Comparison of ENCODE assay signal across 28 cellular contexts in genomic region chr1:114549137-114549536, GRCh38. TPM values are rescaled to one million over a fixed set of nuclear protein-coding genes. Genes with fewer than 3 reads are reported as not detected.
DNase-seq lines count a peak whose midpoint lies in the region; ATAC-seq, FAIRE-seq and TF ChIP-seq lines count a peak whose summit lies in the region.
"Had no signal": no experiment of that assay in that cellular context is flagged by ENCODE, and none has a peak within 500 bp of the region (broad histone marks: within the 10 kb centered on the region; RNA-seq: fewer than 3 reads in every experiment).

No MANE protein-coding gene starts in this region.

- no peak for TF ChIP-seq RAD21 in K562 (CRISPR knock-in tag; conservative IDR thresholded peaks at IDR 0.05 in 1 of 2, IDR thresholded peaks at IDR 0.05 in 1 of 2)

- no TSS peak for BruUV-seq in K562 (replicated peaks; lab: Mats Ljungman, UMichigan)

- peak; percentile 1 for DNase-seq in AG10803 (ENCODE audit: low read depth)
- peak; percentile 20 for DNase-seq in NCI-H226
- DNase-seq in K562 (ENCODE audit: extremely low read depth in 1 of 4, low spot score in 3 of 4) = no peak
- peak; percentile 8 for DNase-seq in iris pigment epithelial cell (ENCODE audit: low read depth)
- DNase-seq in immature natural killer cell = no peak
- no peak for DNase-seq in GDM1 (lab: John Stamatoyannopoulos, UW)
- DNase-seq in islet precursor cell = no peak
- DNase-seq: activated CD8-positive, alpha-beta T cell treated with anti-CD3 and anti-CD28 coated beads, Interleukin-2, amount 10 ng/mL, durations not matched to agents 7 days and 5 days; activated effector memory CD4-positive, alpha-beta T cell treated with anti-CD3 and anti-CD28 coated beads, Interleukin-2, amount 50 U/mL, for 16 hours; activated T-cell treated with anti-CD3 and anti-CD28 coated beads for 4 hours; body of pancreas; cortex of kidney; DND-41; endodermal cell; glutamatergic neuron; naive thymus-derived CD4-positive, alpha-beta T cell; NCI-H1092 treated with DMSO at 0.1 percent for 48 hours; NCI-H1930; NCI-H345; NCI-H774; SHP77; stimulated activated CD4-positive, alpha-beta T cell treated with anti-CD3 and anti-CD28 coated beads, Interleukin-2, amount 100 ng/mL, for 24 hours; T-cell had no signal

- H3K9me1 ChIP-seq in K562 (ENCODE audit: control insufficient read depth, insufficient read depth, low read length) = no peaks in the 10 kb centered on the region

- CTCF ChIA-PET in K562 (lab: Yijun Ruan, JAX; ENCODE audit: low intra/inter-chr PET ratio) = no interaction called here

- H3K4me3 ChIP-seq in AG10803 (ENCODE audit: low read length) (no peak overlapping the region), K562 (no peak overlapping the region)
- H3K4me3 ChIP-seq: body of pancreas, GM12878, smooth muscle cell had no signal

- TF ChIP-seq CTCF in AG10803 (conservative IDR thresholded peaks at IDR 0.05; ENCODE audit: low read length) (no peak), K562 (IDR thresholded peaks at IDR 0.05 in 2 of 3, conservative IDR thresholded peaks at IDR 0.05 in 1 of 3; ENCODE audit: insufficient read depth in 2 of 3, low read depth in 1 of 3, low read length in 3 of 3) (no peak)

- peaks cover 0 to 3% (median 1%) of the 10 kb centered on the region in 3 donors for H3K27me3 Mint-ChIP-seq in immature natural killer cell (ENCODE audit: low read depth in 3 of 3)

- H3K4me1 Mint-ChIP-seq in immature natural killer cell = no peaks in the 10 kb centered on the region
- H3K4me1 Mint-ChIP-seq: naive thymus-derived CD4-positive, alpha-beta T cell; T-cell had no signal

- H3K79me2 ChIP-seq in K562 (ENCODE audit: control insufficient read depth, insufficient read depth, low read length) = no peaks in the 10 kb centered on the region

- H3K4me3 Mint-ChIP-seq in immature natural killer cell = no peak overlapping the region
- H3K4me3 Mint-ChIP-seq: activated CD8-positive, alpha-beta T cell treated with anti-CD3 and anti-CD28 coated beads, Interleukin-2, amount 10 ng/mL, durations not matched to agents 7 days and 5 days; endodermal cell; naive thymus-derived CD4-positive, alpha-beta T cell; T-cell had no signal

- H3K27me3 ChIP-seq in K562 (ENCODE audit: control insufficient read depth in 2 of 2, insufficient read depth in 2 of 2, low read length in 2 of 2) = no peaks in the 10 kb centered on the region
- H3K27me3 ChIP-seq: body of pancreas had no signal

- no peak for TF ChIP-seq EP300 in K562 (IDR thresholded peaks at IDR 0.05; ENCODE audit: low read length)

- WGBS in K562 (ENCODE audit: insufficient coverage, low coverage, missing lambda C conversion rate) = 13% methylated on average over 4 of the region's 4 CpGs

- POLR2A ChIA-PET in K562 (lab: Yijun Ruan, JAX) = no interaction called here

- no peaks in the 10 kb centered on the region for H3K9me3 ChIP-seq in K562 (replicated peaks; ENCODE audit: control insufficient read depth, insufficient read depth, low read depth, low read length)
- H3K9me3 ChIP-seq: body of pancreas had no signal

- no peaks in the 10 kb centered on the region for H3K9me3 Mint-ChIP-seq in immature natural killer cell
- H3K9me3 Mint-ChIP-seq: endodermal cell; naive thymus-derived CD4-positive, alpha-beta T cell; T-cell had no signal

- H4K20me1 ChIP-seq in K562 (replicated peaks; ENCODE audit: control insufficient read depth, insufficient read depth, low read length) = no peaks in the 10 kb centered on the region

- no peak for TF ChIP-seq POLR2A in K562 (conservative IDR thresholded peaks at IDR 0.05)

- FAIRE-seq in K562 (lab: Jason Lieb, UNC) = no peak
- FAIRE-seq: GM12878 had no signal

- intact Hi-C loops in K562 (cut with micrococcal nuclease) = no loop called here

- in situ Hi-C loops in K562 (cut with MboI) = no loop called here

- no peak overlapping the region for H3K27ac Mint-ChIP-seq in immature natural killer cell
- H3K27ac Mint-ChIP-seq: activated CD8-positive, alpha-beta T cell treated with anti-CD3 and anti-CD28 coated beads, Interleukin-2, amount 10 ng/mL, durations not matched to agents 7 days and 5 days; endodermal cell; naive thymus-derived CD4-positive, alpha-beta T cell; T-cell had no signal

- H3K9ac ChIP-seq in K562 (ENCODE audit: insufficient read depth in 1 of 2, low read depth in 2 of 2, low read length in 2 of 2) = no peak overlapping the region
- H3K9ac ChIP-seq: KMS-11 had no signal

- H2AFZ ChIP-seq in K562 (ENCODE audit: low read depth, low read length) = peak overlapping the region; percentile 29; the same call in 1 of the 2 replicates

- no peak overlapping the region for H3K4me2 ChIP-seq in K562 (ENCODE audit: insufficient read depth, low read length)
- H3K4me2 ChIP-seq: KMS-11, smooth muscle cell had no signal

- no peaks in the 10 kb centered on the region; the same call in 2 of the 3 replicates for H3K36me3 ChIP-seq in K562 (ENCODE audit: control insufficient read depth, insufficient read depth, low read length)

- no peaks in the 10 kb centered on the region; a peak in 1 of 5 replicates for H3K4me1 ChIP-seq in K562 (replicated peaks in 1 of 2; ENCODE audit: control insufficient read depth in 2 of 2, insufficient read depth in 2 of 2, low read length in 2 of 2)
- H3K4me1 ChIP-seq: body of pancreas had no signal

- no peak overlapping the region for H3K27ac ChIP-seq in K562 (ENCODE audit: extremely low read depth, low read depth, low read length)
- H3K27ac ChIP-seq: body of pancreas, KMS-11 had no signal

- ATAC-seq in K562 (no peak), HG03196 (IDR thresholded peaks at IDR 0.05; ENCODE audit: unreplicated experiment) (no peak)
- ATAC-seq: activated CD4-positive, CD25-positive, alpha-beta regulatory T cell treated with anti-CD3 and anti-CD28 coated beads, Interleukin-2, amount 50 U/mL, for 24 hours; activated CD8-positive, alpha-beta T cell treated with anti-CD3 and anti-CD28 coated beads, Interleukin-2, amount 10 ng/mL, durations not matched to agents 7 days and 5 days; body of pancreas; GM12878; naive thymus-derived CD4-positive, alpha-beta T cell; T-cell had no signal

- peaks cover 0 to 4% (median 0%) of the 10 kb centered on the region in 3 donors for H3K36me3 Mint-ChIP-seq in immature natural killer cell
- H3K36me3 Mint-ChIP-seq: T-cell had no signal

TF ChIP-seq in K562, 482 proteins besides CTCF, POLR2A, EP300 and RAD21 (continues in another document):
- TF ChIP-seq HLTF (IDR thresholded peaks at IDR 0.05) = no peak
- no peak for TF ChIP-seq ZNF785 (CRISPR knock-in tag; IDR thresholded peaks at IDR 0.05)
- TF ChIP-seq NELFE (IDR thresholded peaks at IDR 0.05; ENCODE audit: insufficient read depth, insufficient read length) = no peak
- no peak for TF ChIP-seq GTF2B (IDR thresholded peaks at IDR 0.05; ENCODE audit: extremely low read depth, insufficient read length)
- no peak for TF ChIP-seq ZNF165 (CRISPR knock-in tag; IDR thresholded peaks at IDR 0.05; ENCODE audit: borderline replicate concordance)
- TF ChIP-seq ZNF124 (CRISPR knock-in tag; IDR thresholded peaks at IDR 0.05) = no peak
- no peak for TF ChIP-seq ZSCAN29 (IDR thresholded peaks at IDR 0.05)

RNA-seq across cellular contexts. Expression of gene BCAS2, which starts 32.3 kb away (rescaled TPM):
- 4.0 and 12.6 TPM in 2 replicates for total RNA-seq in K562 (2011; cell fraction: chromatin; rRNA removed; ENCODE audit: low replicate concordance)
- total RNA-seq in K562 (2011; cell fraction: nucleolus; rRNA removed) = 4.9 and 5.5 TPM in 2 replicates
- total RNA-seq in K562 (2011; cell fraction: nucleoplasm; rRNA removed) = 5.8 and 7.0 TPM in 2 replicates
- total RNA-seq in K562 (2014; rRNA removed) = 49.6 and 62.1 TPM in 2 replicates
- total RNA-seq in K562 (2014; rRNA removed; fragmentation: Illumina TruSeq; extraction: Trizol) = 92.1 and 107 TPM in 2 replicates
- 77.1 and 81.1 TPM in 2 replicates for total RNA-seq in K562 (2015; rRNA removed; fragmentation: Illumina TruSeq; extraction: Trizol)
- 56.9 and 59.3 TPM in 2 replicates for total RNA-seq in K562 (2021)
- polyA plus RNA-seq in K562 (2011; rRNA removed) = 47.4 and 71.4 TPM in 2 replicates
- polyA plus RNA-seq in K562 (2011; cell fraction: cytosol; rRNA removed) = 15.3 and 20.2 TPM in 2 replicates
- 6.1 and 9.4 TPM in 2 replicates for polyA plus RNA-seq in K562 (2011; cell fraction: nucleus; rRNA removed)
- polyA plus RNA-seq in K562 (2012) = 59.7 and 74.2 TPM in 2 replicates
- 79.1 and 84.4 TPM in 2 replicates for polyA plus RNA-seq in K562 (2014; fragmentation: Illumina TruSeq; extraction: Trizol)
- polyA plus RNA-seq in K562 (2014; fragmentation: Nextera tagmentation; extraction: Ambion mirVana) = 100 to 1,000 TPM; 160 to 183 TPM
- 64.3 and 75.7 TPM in 2 replicates for polyA plus RNA-seq in K562 (2014; rRNA removed)
- polyA minus RNA-seq in K562 (2011; rRNA and poly(A)+ RNA removed) = 42.3 and 43.2 TPM in 2 replicates
- polyA minus RNA-seq in K562 (2011; cell fraction: cytosol; rRNA and poly(A)+ RNA removed) = 11.4 and 21.0 TPM in 2 replicates
- 3.6 and 10.1 TPM in 2 replicates for polyA minus RNA-seq in K562 (2011; cell fraction: nucleus; rRNA and poly(A)+ RNA removed)
- 100 to 1,000 TPM in 1 of 3 donors, 10 to 100 TPM in 2; 91.5 to 159 (median 99.2) TPM for polyA plus RNA-seq in immature natural killer cell

RNA-seq across cellular contexts. Expression of gene TRIM33, which starts 38.1 kb away (rescaled TPM):
- 57.1 and 190 TPM in 2 replicates for total RNA-seq in K562 (2011; cell fraction: chromatin; rRNA removed; ENCODE audit: low replicate concordance)
- 19.0 and 31.5 TPM in 2 replicates for total RNA-seq in K562 (2011; cell fraction: nucleolus; rRNA removed)
- 65.5 and 113 TPM in 2 replicates for total RNA-seq in K562 (2011; cell fraction: nucleoplasm; rRNA removed)
- total RNA-seq in K562 (2014; rRNA removed) (25.7 and 38.8 TPM in 2 replicates), K562 (2014; rRNA removed; fragmentation: Illumina TruSeq; extraction: Trizol) (44.5 and 47.8 TPM in 2 replicates), K562 (2015; rRNA removed; fragmentation: Illumina TruSeq; extraction: Trizol) (55.2 and 58.4 TPM in 2 replicates), K562 (2021) (40.8 and 42.1 TPM in 2 replicates)
- polyA plus RNA-seq in K562 (2011; rRNA removed) (41.3 and 48.5 TPM in 2 replicates), K562 (2014; fragmentation: Illumina TruSeq; extraction: Trizol) (37.0 and 40.2 TPM in 2 replicates), K562 (2014; fragmentation: Nextera tagmentation; extraction: Ambion mirVana) (10 to 100 TPM in 1 of 2 experiments, 1 to 10 TPM in 1; 9.3 to 12.6 TPM), K562 (2014; rRNA removed) (19.2 and 20.3 TPM in 2 replicates), immature natural killer cell (10 to 100 TPM; 17.3 to 43.3 (median 28.0) TPM)
- polyA plus RNA-seq in K562 (2011; cell fraction: cytosol; rRNA removed) = 19.0 and 20.8 TPM in 2 replicates
- polyA plus RNA-seq in K562 (2011; cell fraction: nucleus; rRNA removed) = 63.7 and 71.6 TPM in 2 replicates
- polyA plus RNA-seq in K562 (2012) = 21.4 and 22.2 TPM in 2 replicates
- 83.2 and 90.5 TPM in 2 replicates for polyA minus RNA-seq in K562 (2011; rRNA and poly(A)+ RNA removed)
- polyA minus RNA-seq in K562 (2011; cell fraction: cytosol; rRNA and poly(A)+ RNA removed) = 44.4 and 48.8 TPM in 2 replicates
- 31.0 and 64.2 TPM in 2 replicates for polyA minus RNA-seq in K562 (2011; cell fraction: nucleus; rRNA and poly(A)+ RNA removed)

Comparison
In these comparisons a context has a peak if more than half of its experiments do, and no peak if none do; other contexts are left out.
1. DNase-seq: peak in AG10803 (single experiment), NCI-H226 (single experiment) and iris pigment epithelial cell (single experiment); none in K562 (0 of 4), immature natural killer cell (0 of 3), GDM1 (single experiment) and islet precursor cell (single experiment).